ENCODE assay signal across 8 cellular contexts in the genomic region with DNA sequence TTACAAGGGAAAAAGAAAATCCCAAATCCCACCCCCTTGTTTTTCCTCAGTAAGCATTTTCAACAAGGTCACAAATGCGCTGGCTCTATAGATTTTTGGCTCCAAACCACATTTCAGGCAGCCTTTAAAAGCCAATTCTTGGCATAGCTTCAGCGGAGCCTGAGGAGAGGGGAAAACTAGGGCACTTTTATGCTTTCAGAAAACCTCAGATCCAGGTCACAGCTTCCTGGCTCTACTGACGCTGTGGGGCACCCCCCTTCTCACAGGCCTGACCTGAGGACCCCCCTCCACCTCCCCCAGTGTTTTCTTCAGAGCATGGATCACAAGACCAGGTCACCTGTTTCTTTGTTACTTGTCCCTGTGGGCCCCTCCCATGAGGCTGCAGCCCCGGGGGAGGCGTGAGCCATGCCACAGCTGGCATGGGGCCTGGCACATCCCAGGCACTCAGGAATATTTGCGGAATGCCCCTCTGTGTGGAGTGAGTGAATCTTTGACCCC. TPM values are rescaled to one million over a fixed set of nuclear protein-coding genes. Genes with fewer than 3 reads are reported as not detected.
DNase-seq lines count a peak whose midpoint lies in the region; FAIRE-seq and TF ChIP-seq lines count a peak whose summit lies in the region.
"Had no signal": no experiment of that assay in that cellular context is flagged by ENCODE, and none has a peak within 500 bp of the region (broad histone marks: within the 10 kb centered on the region; RNA-seq: fewer than 3 reads in every experiment).

No MANE protein-coding gene starts in this region.

- H3K4me2 ChIP-seq in mesenchymal stem cell (ENCODE audit: low read length, poor library complexity, severe bottlenecking) = no peak overlapping the region

- H2BK5ac ChIP-seq in mesenchymal stem cell (ENCODE audit: low read depth, low read length, poor library complexity, severe bottlenecking) = no peak overlapping the region

- FAIRE-seq in urothelium cell line (lab: Jason Lieb, UNC) = no peak
- FAIRE-seq: GM18507 had no signal

- H3K4me1 ChIP-seq in mesenchymal stem cell (ENCODE audit: control insufficient read depth, insufficient read depth, low read depth, low read length) = peaks cover 24% of the 10 kb centered on the region

- H4K8ac ChIP-seq in mesenchymal stem cell (ENCODE audit: low read length) = no peak overlapping the region

- no peak for TF ChIP-seq CTCF in choroid plexus epithelial cell (conservative IDR thresholded peaks at IDR 0.05; ENCODE audit: low read depth, low read length)

- H3K9ac ChIP-seq in mesenchymal stem cell (ENCODE audit: low read length) = peak overlapping the region; percentile 63

- peak overlapping the region in 1 of 2 experiments; percentile 35 for H3K14ac ChIP-seq in mesenchymal stem cell (ENCODE audit: low read length in 2 of 2)

- H3K9me3 ChIP-seq in mesenchymal stem cell (ENCODE audit: control insufficient read depth, low read length) = no peaks in the 10 kb centered on the region

- H3K4me3 ChIP-seq in choroid plexus epithelial cell (ENCODE audit: low read depth, low read length) (no peak overlapping the region), mesenchymal stem cell (ENCODE audit: insufficient read depth in 1 of 2, low read depth in 1 of 2, low read length in 2 of 2) (no peak overlapping the region)

- H2BK15ac ChIP-seq in mesenchymal stem cell (ENCODE audit: low read depth, poor library complexity, severe bottlenecking) = peak overlapping the region; percentile 71

- peak overlapping the region in 1 of 2 experiments; percentile 38 for H2BK12ac ChIP-seq in mesenchymal stem cell (ENCODE audit: low read length in 2 of 2)

- H3K4ac ChIP-seq in mesenchymal stem cell (ENCODE audit: low read depth in 1 of 2, low read length in 2 of 2) = peak overlapping the region in 1 of 2 experiments; percentile 5

- no peak overlapping the region for H2BK120ac ChIP-seq in mesenchymal stem cell (ENCODE audit: low read depth, low read length)

- H3K79me1 ChIP-seq in mesenchymal stem cell (replicated peaks; ENCODE audit: low read length, poor library complexity, severe bottlenecking) = peaks cover 9% of the 10 kb centered on the region

- WGBS in mesenchymal stem cell = 92% methylated on average over 6 of the region's 6 CpGs

- peaks cover 22 to 27% of the 10 kb centered on the region in 2 experiments for H3K36me3 ChIP-seq in mesenchymal stem cell (ENCODE audit: control insufficient read depth in 1 of 2, insufficient read depth in 2 of 2, low read depth in 1 of 2, low read length in 2 of 2)

- H3K27me3 ChIP-seq in mesenchymal stem cell (ENCODE audit: control insufficient read depth in 1 of 2, insufficient read depth in 1 of 2, low read length in 2 of 2) = no peaks in the 10 kb centered on the region

- H3K27ac ChIP-seq in mesenchymal stem cell (ENCODE audit: low read length, poor library complexity, severe bottlenecking) = peak overlapping the region; percentile 85

- H2AK5ac ChIP-seq in mesenchymal stem cell (ENCODE audit: low read length, severe bottlenecking) = peak overlapping the region; percentile 59

- peak overlapping the region in 1 of 2 experiments; percentile 18 for H3K18ac ChIP-seq in mesenchymal stem cell (ENCODE audit: low read depth in 1 of 2, low read length in 2 of 2)

- no peak overlapping the region for H2AFZ ChIP-seq in mesenchymal stem cell (ENCODE audit: low read depth, low read length)

- DNase-seq in NCI-H2196 (lab: John Stamatoyannopoulos, UW; ENCODE audit: unreplicated experiment) = peak; percentile 38
- peak; percentile 84 for DNase-seq in choroid plexus epithelial cell (ENCODE audit: low read depth)
- DNase-seq in mesenchymal stem cell = no peak
- DNase-seq in urothelium cell line (ENCODE audit: low spot score) = peak; percentile 49
- no peak for DNase-seq in NCI-H2227 (lab: John Stamatoyannopoulos, UW; ENCODE audit: unreplicated experiment)
- no peak for DNase-seq in stimulated activated CD4-positive, alpha-beta T cell treated with anti-CD3 and anti-CD28 coated beads, Interleukin-4, amount 100 ng/mL, for 4 hours
- DNase-seq in GM03348 (ENCODE audit: low spot score) = no peak

- no peak overlapping the region for H3K23ac ChIP-seq in mesenchymal stem cell (ENCODE audit: low read length in 2 of 2)

- no peak overlapping the region for H4K91ac ChIP-seq in mesenchymal stem cell (ENCODE audit: low read length)

RNA-seq across cellular contexts. Expression of a gene that starts 30.1 kb away (rescaled TPM):
- polyA plus RNA-seq in mesenchymal stem cell (2013, experiment 1 of 2) = 105 TPM
- 103 TPM for polyA plus RNA-seq in mesenchymal stem cell (2013, experiment 2 of 2)

Comparison
In these comparisons a context has a peak if more than half of its experiments do, and no peak if none do; other contexts are left out.
1. DNase-seq: peak in NCI-H2196 (single experiment), choroid plexus epithelial cell (single experiment) and urothelium cell line (single experiment); none in mesenchymal stem cell (single experiment), NCI-H2227 (single experiment), stimulated activated CD4-positive, alpha-beta T cell treated with anti-CD3 and anti-CD28 coated beads, Interleukin-4, amount 100 ng/mL, for 4 hours (0 of 2) and GM03348 (single experiment).